2 cellular contexts compared by ENCODE assay signal in the genomic region with DNA sequence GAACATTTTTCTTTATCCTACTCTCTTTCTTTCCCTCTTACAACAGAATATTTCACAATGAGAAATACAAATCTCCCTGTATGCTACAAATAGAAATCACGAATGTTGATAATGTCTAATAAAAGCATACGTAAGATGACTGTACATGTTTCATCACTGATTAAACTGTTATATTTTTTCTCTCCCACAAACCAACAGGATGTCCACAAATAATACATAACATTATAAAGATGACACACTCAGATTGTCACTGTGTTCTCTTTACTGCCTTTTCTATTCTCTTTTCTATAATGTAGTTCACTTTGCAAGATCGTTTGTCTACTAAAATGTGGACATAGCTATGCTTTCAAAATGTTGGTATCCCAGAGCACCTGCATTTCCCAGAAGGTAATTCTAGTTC.
TF ChIP-seq lines count a peak whose summit lies in the region.

No MANE protein-coding gene starts in this region.

TF ChIP-seq in SK-N-SH, 30 proteins besides CTCF, POLR2A, EP300 and RAD21 (continued from another document):
- TF ChIP-seq ZBTB33 (IDR thresholded peaks at IDR 0.05; ENCODE audit: borderline replicate concordance, low read depth) (no peak), CHD2 (IDR thresholded peaks at IDR 0.05; ENCODE audit: low read length, partially characterized antibody) (no peak), NFIC (IDR thresholded peaks at IDR 0.05; ENCODE audit: borderline replicate concordance) (no peak), RXRA (IDR thresholded peaks at IDR 0.05; ENCODE audit: borderline replicate concordance, low read depth) (no peak), FOSL2 (IDR thresholded peaks at IDR 0.05; ENCODE audit: borderline replicate concordance, low read depth) (no peak), NRF1 (IDR thresholded peaks at IDR 0.05; ENCODE audit: low read depth, low read length) (no peak), EZH2phosphoT487 (IDR thresholded peaks at IDR 0.05; ENCODE audit: borderline replicate concordance, low read depth) (no peak), FOXM1 (IDR thresholded peaks at IDR 0.05; ENCODE audit: low read depth) (no peak), RCOR1 (IDR thresholded peaks at IDR 0.05; ENCODE audit: low read length) (no peak), PBX3 (IDR thresholded peaks at IDR 0.05) (no peak), MAX (IDR thresholded peaks at IDR 0.05; ENCODE audit: low read depth) (no peak), MXI1 (IDR thresholded peaks at IDR 0.05; ENCODE audit: low read depth, low read length) (no peak)
- TF ChIP-seq, protein P1, sequence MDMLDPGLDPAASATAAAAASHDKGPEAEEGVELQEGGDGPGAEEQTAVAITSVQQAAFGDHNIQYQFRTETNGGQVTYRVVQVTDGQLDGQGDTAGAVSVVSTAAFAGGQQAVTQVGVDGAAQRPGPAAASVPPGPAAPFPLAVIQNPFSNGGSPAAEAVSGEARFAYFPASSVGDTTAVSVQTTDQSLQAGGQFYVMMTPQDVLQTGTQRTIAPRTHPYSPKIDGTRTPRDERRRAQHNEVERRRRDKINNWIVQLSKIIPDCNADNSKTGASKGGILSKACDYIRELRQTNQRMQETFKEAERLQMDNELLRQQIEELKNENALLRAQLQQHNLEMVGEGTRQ (IDR thresholded peaks at IDR 0.05; ENCODE audit: borderline replicate concordance, low read depth, low read length) = no peak
TF ChIP-seq in SK-N-SH: peak in this region for 0.

TF ChIP-seq in SK-N-SH treated with all-trans-retinoic acid at 6 μM for 48 hours, 23 proteins besides CTCF, POLR2A, EP300 and RAD21 (continued from another document):
- TF ChIP-seq, protein P2, sequence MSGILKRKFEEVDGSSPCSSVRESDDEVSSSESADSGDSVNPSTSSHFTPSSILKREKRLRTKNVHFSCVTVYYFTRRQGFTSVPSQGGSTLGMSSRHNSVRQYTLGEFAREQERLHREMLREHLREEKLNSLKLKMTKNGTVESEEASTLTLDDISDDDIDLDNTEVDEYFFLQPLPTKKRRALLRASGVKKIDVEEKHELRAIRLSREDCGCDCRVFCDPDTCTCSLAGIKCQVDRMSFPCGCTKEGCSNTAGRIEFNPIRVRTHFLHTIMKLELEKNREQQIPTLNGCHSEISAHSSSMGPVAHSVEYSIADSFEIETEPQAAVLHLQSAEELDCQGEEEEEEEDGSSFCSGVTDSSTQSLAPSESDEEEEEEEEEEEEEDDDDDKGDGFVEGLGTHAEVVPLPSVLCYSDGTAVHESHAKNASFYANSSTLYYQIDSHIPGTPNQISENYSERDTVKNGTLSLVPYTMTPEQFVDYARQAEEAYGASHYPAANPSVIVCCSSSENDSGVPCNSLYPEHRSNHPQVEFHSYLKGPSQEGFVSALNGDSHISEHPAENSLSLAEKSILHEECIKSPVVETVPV (CRISPR knock-in tag; IDR thresholded peaks at IDR 0.05) = no peak
